ENCODE assay signal across 14 cellular contexts in genomic region chr11:47378836-47379170, GRCh38. TPM values are rescaled to one million over a fixed set of nuclear protein-coding genes. Genes with fewer than 3 reads are reported as not detected.
A peak's percentile ranks its signal among the peaks of the same experiment; 100 is the strongest.
DNase-seq lines count a peak whose midpoint lies in the region; ATAC-seq and TF ChIP-seq lines count a peak whose summit lies in the region.
"Had no signal": no experiment of that assay in that cellular context is flagged by ENCODE, and none has a peak within 500 bp of the region (broad histone marks: within the 10 kb centered on the region; RNA-seq: fewer than 3 reads in every experiment).

No MANE protein-coding gene starts in this region.

- no peaks in the 10 kb centered on the region for H3K36me3 ChIP-seq in SU-DHL-6 (ENCODE audit: low read length)
- H3K36me3 ChIP-seq in hepatocyte (replicated peaks; ENCODE audit: insufficient read depth, low read depth) = no peaks in the 10 kb centered on the region

- H3K9me3 Mint-ChIP-seq in stimulated activated effector memory CD8-positive, alpha-beta T cell treated with anti-CD3 and anti-CD28 coated beads, Interleukin-12 subunit alpha, Interleukin-12 subunit beta, amount 100 ng/mL, for 72 hours = no peaks in the 10 kb centered on the region
- H3K9me3 Mint-ChIP-seq: nephron had no signal

- peaks cover 17% of the 10 kb centered on the region for H3K4me1 Mint-ChIP-seq in stimulated activated effector memory CD8-positive, alpha-beta T cell treated with anti-CD3 and anti-CD28 coated beads, Interleukin-12 subunit alpha, Interleukin-12 subunit beta, amount 100 ng/mL, for 72 hours
- H3K4me1 Mint-ChIP-seq: brain, nephron had no signal

- H3K27ac ChIP-seq in SU-DHL-6 (ENCODE audit: low read depth, low read length) (peak overlapping the region; percentile 90), hepatocyte (no peak overlapping the region)
- H3K27ac ChIP-seq: epithelial cell of prostate, RWPE1 had no signal

- H3K9me3 ChIP-seq in SU-DHL-6 (ENCODE audit: insufficient read depth, low read length) (no peaks in the 10 kb centered on the region), hepatocyte (ENCODE audit: low read depth) (no peaks in the 10 kb centered on the region)

- no peaks in the 10 kb centered on the region for H4K20me1 ChIP-seq in SU-DHL-6 (ENCODE audit: low read depth, low read length)
- no peaks in the 10 kb centered on the region for H4K20me1 ChIP-seq in hepatocyte (ENCODE audit: insufficient read depth, poor library complexity, severe bottlenecking)

- H3K27ac Mint-ChIP-seq in stimulated activated effector memory CD8-positive, alpha-beta T cell treated with anti-CD3 and anti-CD28 coated beads, Interleukin-12 subunit alpha, Interleukin-12 subunit beta, amount 100 ng/mL, for 72 hours = peak overlapping the region; percentile 26
- H3K27ac Mint-ChIP-seq: brain, nephron had no signal

- H3K4me3 Mint-ChIP-seq in stimulated activated effector memory CD8-positive, alpha-beta T cell treated with anti-CD3 and anti-CD28 coated beads, Interleukin-12 subunit alpha, Interleukin-12 subunit beta, amount 100 ng/mL, for 72 hours = no peak overlapping the region
- H3K4me3 Mint-ChIP-seq: brain, nephron had no signal

- H3F3A ChIP-seq in SU-DHL-6 (ENCODE audit: insufficient read depth) = no peaks in the 10 kb centered on the region

- H3K9me2 ChIP-seq in SU-DHL-6 (replicated peaks; ENCODE audit: insufficient read depth, low read length) (no peaks in the 10 kb centered on the region), hepatocyte (replicated peaks; ENCODE audit: insufficient read depth) (no peaks in the 10 kb centered on the region)

- H3K36me3 Mint-ChIP-seq in stimulated activated effector memory CD8-positive, alpha-beta T cell treated with anti-CD3 and anti-CD28 coated beads, Interleukin-12 subunit alpha, Interleukin-12 subunit beta, amount 100 ng/mL, for 72 hours = no peaks in the 10 kb centered on the region
- H3K36me3 Mint-ChIP-seq: brain had no signal

- DNase-seq in stimulated activated effector memory CD8-positive, alpha-beta T cell treated with anti-CD3 and anti-CD28 coated beads, Interleukin-12 subunit alpha, Interleukin-12 subunit beta, amount 100 ng/mL, for 72 hours (ENCODE audit: low spot score in 2 of 2) = no peak
- DNase-seq in activated T-cell treated with anti-CD3 and anti-CD28 coated beads, Interleukin-2, amount 50 U/mL, for 48 hours = no peak
- DNase-seq in NCI-H146 (lab: John Stamatoyannopoulos, UW) (no peak), hepatocyte (ENCODE audit: low spot score) (no peak), HuH-7 (ENCODE audit: low spot score) (no peak)
- DNase-seq: COR-L47; stimulated activated naive CD8-positive, alpha-beta T cell treated with anti-CD3 and anti-CD28 coated beads, Interleukin-15, Interleukin-2, amounts not matched to agents 100 U/mL and 50 U/mL, for 24 hours had no signal

- peak overlapping the region; percentile 79 for H3K4me2 ChIP-seq in SU-DHL-6 (ENCODE audit: low read depth, low read length, poor library complexity, severe bottlenecking)
- no peak overlapping the region for H3K4me2 ChIP-seq in hepatocyte

- H3K27me3 ChIP-seq in SU-DHL-6 (ENCODE audit: low read length) = no peaks in the 10 kb centered on the region
- H3K27me3 ChIP-seq in hepatocyte = no peaks in the 10 kb centered on the region

- H2AFZ ChIP-seq in SU-DHL-6 (ENCODE audit: low read depth, low read length, severe bottlenecking) (peak overlapping the region; percentile 81), hepatocyte (no peak overlapping the region)

- ATAC-seq in GM18907 (IDR thresholded peaks at IDR 0.05; ENCODE audit: unreplicated experiment) = peak; percentile 14
- peak; percentile 13 for ATAC-seq in HG02885 (IDR thresholded peaks at IDR 0.05; ENCODE audit: poor library complexity, unreplicated experiment)
- ATAC-seq in stimulated activated effector memory CD8-positive, alpha-beta T cell treated with anti-CD3 and anti-CD28 coated beads, Interleukin-12 subunit alpha, Interleukin-12 subunit beta, amount 100 ng/mL, for 72 hours = no peak

- peak overlapping the region; percentile 74 for H3K4me3 ChIP-seq in SU-DHL-6 (ENCODE audit: insufficient read depth, low read length, poor library complexity, severe bottlenecking)
- H3K4me3 ChIP-seq in hepatocyte = no peak overlapping the region

- no peaks in the 10 kb centered on the region for H3K4me1 ChIP-seq in hepatocyte (ENCODE audit: insufficient read depth)

- H3K9ac ChIP-seq in SU-DHL-6 (ENCODE audit: low read length) = peak overlapping the region; percentile 97

- H3K79me2 ChIP-seq in SU-DHL-6 (ENCODE audit: insufficient read depth, low read length) (peaks cover 26% of the 10 kb centered on the region), hepatocyte (no peaks in the 10 kb centered on the region)

- TF ChIP-seq CTCF in SU-DHL-6 (IDR thresholded peaks at IDR 0.05; ENCODE audit: insufficient read depth, low read length, poor library complexity, severe bottlenecking) (no peak), hepatocyte (IDR thresholded peaks at IDR 0.05; ENCODE audit: poor library complexity) (no peak)

RNA-seq across cellular contexts. Expression of gene SPI1, which starts 0.5 kb away (rescaled TPM):
- total RNA-seq in hepatocyte = 0.13 and 1.1 TPM in 2 replicates
- polyA plus RNA-seq in hepatocyte = 2.0 and 3.3 TPM in 2 replicates

RNA-seq across cellular contexts. Expression of gene MYBPC3, which starts 26.3 kb away (rescaled TPM):
- 0.68 and 1.4 TPM in 2 replicates for total RNA-seq in hepatocyte
- 0.51 and 0.75 TPM in 2 replicates for polyA plus RNA-seq in hepatocyte

RNA-seq across cellular contexts. Expression of gene SLC39A13, which starts 29.6 kb away (rescaled TPM):
- total RNA-seq in hepatocyte = 60.8 and 72.3 TPM in 2 replicates
- polyA plus RNA-seq in hepatocyte = 118 and 119 TPM in 2 replicates

RNA-seq across cellular contexts. Expression of gene PSMC3, which starts 47.4 kb away (rescaled TPM):
- total RNA-seq in hepatocyte = 95.8 and 103 TPM in 2 replicates
- 142 and 159 TPM in 2 replicates for polyA plus RNA-seq in hepatocyte
